ENCODE assay signal across 1 cellular context in the genomic region with DNA sequence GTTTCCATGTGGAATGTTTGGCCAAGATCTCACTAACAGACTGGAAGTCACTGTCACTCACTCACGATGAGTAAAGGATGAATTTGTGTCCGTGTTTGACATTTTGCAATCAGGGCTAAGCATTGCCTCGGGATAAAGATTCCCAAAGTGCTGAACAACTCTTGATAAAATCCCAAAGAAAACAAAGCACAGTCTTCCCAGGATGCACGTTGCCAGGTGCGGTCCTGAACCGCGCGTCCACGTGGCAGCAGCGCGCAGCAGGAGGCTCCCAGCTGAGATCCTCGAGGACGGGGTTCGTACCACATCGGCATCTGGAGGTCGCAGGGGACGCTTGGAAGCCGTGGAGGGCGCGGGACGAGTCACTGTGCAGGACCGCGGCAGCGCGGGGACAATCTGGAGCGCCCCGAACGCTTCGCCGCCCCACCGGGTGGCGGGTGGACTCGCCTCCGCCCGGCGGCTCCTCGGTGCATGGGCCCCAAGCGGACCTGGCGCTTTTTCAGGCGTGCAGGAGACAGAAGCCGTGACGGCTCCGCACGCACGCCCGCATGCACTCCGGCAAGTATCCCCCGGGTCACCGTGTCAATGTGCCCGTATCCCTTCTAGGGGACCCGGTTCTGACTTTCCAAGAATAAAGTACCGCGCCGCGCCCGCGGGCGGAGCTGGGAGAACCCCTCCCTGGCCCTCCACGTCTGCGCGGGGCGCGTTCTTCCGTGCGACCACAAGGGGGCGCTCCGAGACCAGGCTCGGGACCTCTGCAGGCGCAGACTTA.
TF ChIP-seq lines count a peak whose summit lies in the region.

No MANE protein-coding gene starts in this region.

TF ChIP-seq in HepG2, 621 proteins besides CTCF, POLR2A, EP300 and RAD21 (continued from another document and continues in another):
- TF ChIP-seq, protein P1, sequence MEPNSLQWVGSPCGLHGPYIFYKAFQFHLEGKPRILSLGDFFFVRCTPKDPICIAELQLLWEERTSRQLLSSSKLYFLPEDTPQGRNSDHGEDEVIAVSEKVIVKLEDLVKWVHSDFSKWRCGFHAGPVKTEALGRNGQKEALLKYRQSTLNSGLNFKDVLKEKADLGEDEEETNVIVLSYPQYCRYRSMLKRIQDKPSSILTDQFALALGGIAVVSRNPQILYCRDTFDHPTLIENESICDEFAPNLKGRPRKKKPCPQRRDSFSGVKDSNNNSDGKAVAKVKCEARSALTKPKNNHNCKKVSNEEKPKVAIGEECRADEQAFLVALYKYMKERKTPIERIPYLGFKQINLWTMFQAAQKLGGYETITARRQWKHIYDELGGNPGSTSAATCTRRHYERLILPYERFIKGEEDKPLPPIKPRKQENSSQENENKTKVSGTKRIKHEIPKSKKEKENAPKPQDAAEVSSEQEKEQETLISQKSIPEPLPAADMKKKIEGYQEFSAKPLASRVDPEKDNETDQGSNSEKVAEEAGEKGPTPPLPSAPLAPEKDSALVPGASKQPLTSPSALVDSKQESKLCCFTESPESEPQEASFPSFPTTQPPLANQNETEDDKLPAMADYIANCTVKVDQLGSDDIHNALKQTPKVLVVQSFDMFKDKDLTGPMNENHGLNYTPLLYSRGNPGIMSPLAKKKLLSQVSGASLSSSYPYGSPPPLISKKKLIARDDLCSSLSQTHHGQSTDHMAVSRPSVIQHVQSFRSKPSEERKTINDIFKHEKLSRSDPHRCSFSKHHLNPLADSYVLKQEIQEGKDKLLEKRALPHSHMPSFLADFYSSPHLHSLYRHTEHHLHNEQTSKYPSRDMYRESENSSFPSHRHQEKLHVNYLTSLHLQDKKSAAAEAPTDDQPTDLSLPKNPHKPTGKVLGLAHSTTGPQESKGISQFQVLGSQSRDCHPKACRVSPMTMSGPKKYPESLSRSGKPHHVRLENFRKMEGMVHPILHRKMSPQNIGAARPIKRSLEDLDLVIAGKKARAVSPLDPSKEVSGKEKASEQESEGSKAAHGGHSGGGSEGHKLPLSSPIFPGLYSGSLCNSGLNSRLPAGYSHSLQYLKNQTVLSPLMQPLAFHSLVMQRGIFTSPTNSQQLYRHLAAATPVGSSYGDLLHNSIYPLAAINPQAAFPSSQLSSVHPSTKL (CRISPR knock-in tag; IDR thresholded peaks at IDR 0.05): peak; percentile 22
- TF ChIP-seq AGO1 (IDR thresholded peaks at IDR 0.05; ENCODE audit: low read depth, low read length, poor library complexity, severe bottlenecking) (no peak), ZNF670 (CRISPR knock-in tag; IDR thresholded peaks at IDR 0.05; ENCODE audit: borderline replicate concordance) (peak; percentile 42; the same call in 1 of the 2 replicates), CREM (IDR thresholded peaks at IDR 0.05) (0 out of 2 replicates have a peak, but pooled peaks have one; percentile 7), CREM (CRISPR knock-in tag; IDR thresholded peaks at IDR 0.05) (no peak), ETV5 (CRISPR knock-in tag; IDR thresholded peaks at IDR 0.05; ENCODE audit: borderline replicate concordance) (peak; percentile 44), ATF7-NPFF (CRISPR knock-in tag; IDR thresholded peaks at IDR 0.05; ENCODE audit: low read depth) (peak; percentile 89), ZNF124 (CRISPR knock-in tag; IDR thresholded peaks at IDR 0.05) (peak; percentile 42; the same call in 1 of the 2 replicates), ZNF883 (CRISPR knock-in tag; IDR thresholded peaks at IDR 0.05; ENCODE audit: not compliant biosample characterization) (peak; percentile 93), HMG20A (CRISPR knock-in tag; IDR thresholded peaks at IDR 0.05; ENCODE audit: borderline replicate concordance) (no peak), TAF15 (IDR thresholded peaks at IDR 0.05; ENCODE audit: low read depth, low read length, poor library complexity, severe bottlenecking) (no peak), CAMTA2 (CRISPR knock-in tag; IDR thresholded peaks at IDR 0.05; ENCODE audit: borderline replicate concordance) (peak; percentile 92), TOE1 (CRISPR knock-in tag; IDR thresholded peaks at IDR 0.05) (no peak; the same call in 1 of the 2 replicates), ZNF850 (CRISPR knock-in tag; conservative IDR thresholded peaks at IDR 0.05) (no peak), ZNF841 (CRISPR knock-in tag; IDR thresholded peaks at IDR 0.05; ENCODE audit: borderline replicate concordance) (peak; percentile 93), ZBTB1 (CRISPR knock-in tag; IDR thresholded peaks at IDR 0.05; ENCODE audit: borderline replicate concordance) (no peak), ZNF234 (CRISPR knock-in tag; conservative IDR thresholded peaks at IDR 0.05) (0 out of 2 replicates have a peak, but pooled peaks have one; percentile 47), MED13 (CRISPR knock-in tag; IDR thresholded peaks at IDR 0.05) (peak; percentile 53; the same call in 1 of the 2 replicates), ZNF446 (CRISPR knock-in tag; IDR thresholded peaks at IDR 0.05) (peak; percentile 82; the same call in 1 of the 2 replicates), SUZ12 (IDR thresholded peaks at IDR 0.05; ENCODE audit: low read depth, low read length) (no peak), POLR2AphosphoS5 (IDR thresholded peaks at IDR 0.05; ENCODE audit: low read depth, low read length) (no peak)
- TF ChIP-seq, protein P2, sequence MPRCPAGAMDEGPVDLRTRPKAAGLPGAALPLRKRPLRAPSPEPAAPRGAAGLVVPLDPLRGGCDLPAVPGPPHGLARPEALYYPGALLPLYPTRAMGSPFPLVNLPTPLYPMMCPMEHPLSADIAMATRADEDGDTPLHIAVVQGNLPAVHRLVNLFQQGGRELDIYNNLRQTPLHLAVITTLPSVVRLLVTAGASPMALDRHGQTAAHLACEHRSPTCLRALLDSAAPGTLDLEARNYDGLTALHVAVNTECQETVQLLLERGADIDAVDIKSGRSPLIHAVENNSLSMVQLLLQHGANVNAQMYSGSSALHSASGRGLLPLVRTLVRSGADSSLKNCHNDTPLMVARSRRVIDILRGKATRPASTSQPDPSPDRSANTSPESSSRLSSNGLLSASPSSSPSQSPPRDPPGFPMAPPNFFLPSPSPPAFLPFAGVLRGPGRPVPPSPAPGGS (CRISPR knock-in tag; IDR thresholded peaks at IDR 0.05): peak; percentile 92
- TF ChIP-seq, protein P3, sequence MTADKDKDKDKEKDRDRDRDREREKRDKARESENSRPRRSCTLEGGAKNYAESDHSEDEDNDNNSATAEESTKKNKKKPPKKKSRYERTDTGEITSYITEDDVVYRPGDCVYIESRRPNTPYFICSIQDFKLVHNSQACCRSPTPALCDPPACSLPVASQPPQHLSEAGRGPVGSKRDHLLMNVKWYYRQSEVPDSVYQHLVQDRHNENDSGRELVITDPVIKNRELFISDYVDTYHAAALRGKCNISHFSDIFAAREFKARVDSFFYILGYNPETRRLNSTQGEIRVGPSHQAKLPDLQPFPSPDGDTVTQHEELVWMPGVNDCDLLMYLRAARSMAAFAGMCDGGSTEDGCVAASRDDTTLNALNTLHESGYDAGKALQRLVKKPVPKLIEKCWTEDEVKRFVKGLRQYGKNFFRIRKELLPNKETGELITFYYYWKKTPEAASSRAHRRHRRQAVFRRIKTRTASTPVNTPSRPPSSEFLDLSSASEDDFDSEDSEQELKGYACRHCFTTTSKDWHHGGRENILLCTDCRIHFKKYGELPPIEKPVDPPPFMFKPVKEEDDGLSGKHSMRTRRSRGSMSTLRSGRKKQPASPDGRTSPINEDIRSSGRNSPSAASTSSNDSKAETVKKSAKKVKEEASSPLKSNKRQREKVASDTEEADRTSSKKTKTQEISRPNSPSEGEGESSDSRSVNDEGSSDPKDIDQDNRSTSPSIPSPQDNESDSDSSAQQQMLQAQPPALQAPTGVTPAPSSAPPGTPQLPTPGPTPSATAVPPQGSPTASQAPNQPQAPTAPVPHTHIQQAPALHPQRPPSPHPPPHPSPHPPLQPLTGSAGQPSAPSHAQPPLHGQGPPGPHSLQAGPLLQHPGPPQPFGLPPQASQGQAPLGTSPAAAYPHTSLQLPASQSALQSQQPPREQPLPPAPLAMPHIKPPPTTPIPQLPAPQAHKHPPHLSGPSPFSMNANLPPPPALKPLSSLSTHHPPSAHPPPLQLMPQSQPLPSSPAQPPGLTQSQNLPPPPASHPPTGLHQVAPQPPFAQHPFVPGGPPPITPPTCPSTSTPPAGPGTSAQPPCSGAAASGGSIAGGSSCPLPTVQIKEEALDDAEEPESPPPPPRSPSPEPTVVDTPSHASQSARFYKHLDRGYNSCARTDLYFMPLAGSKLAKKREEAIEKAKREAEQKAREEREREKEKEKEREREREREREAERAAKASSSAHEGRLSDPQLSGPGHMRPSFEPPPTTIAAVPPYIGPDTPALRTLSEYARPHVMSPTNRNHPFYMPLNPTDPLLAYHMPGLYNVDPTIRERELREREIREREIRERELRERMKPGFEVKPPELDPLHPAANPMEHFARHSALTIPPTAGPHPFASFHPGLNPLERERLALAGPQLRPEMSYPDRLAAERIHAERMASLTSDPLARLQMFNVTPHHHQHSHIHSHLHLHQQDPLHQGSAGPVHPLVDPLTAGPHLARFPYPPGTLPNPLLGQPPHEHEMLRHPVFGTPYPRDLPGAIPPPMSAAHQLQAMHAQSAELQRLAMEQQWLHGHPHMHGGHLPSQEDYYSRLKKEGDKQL (CRISPR knock-in tag; IDR thresholded peaks at IDR 0.05; ENCODE audit: low read depth): no peak; the same call in 1 of the 2 replicates
- TF ChIP-seq, protein P4, sequence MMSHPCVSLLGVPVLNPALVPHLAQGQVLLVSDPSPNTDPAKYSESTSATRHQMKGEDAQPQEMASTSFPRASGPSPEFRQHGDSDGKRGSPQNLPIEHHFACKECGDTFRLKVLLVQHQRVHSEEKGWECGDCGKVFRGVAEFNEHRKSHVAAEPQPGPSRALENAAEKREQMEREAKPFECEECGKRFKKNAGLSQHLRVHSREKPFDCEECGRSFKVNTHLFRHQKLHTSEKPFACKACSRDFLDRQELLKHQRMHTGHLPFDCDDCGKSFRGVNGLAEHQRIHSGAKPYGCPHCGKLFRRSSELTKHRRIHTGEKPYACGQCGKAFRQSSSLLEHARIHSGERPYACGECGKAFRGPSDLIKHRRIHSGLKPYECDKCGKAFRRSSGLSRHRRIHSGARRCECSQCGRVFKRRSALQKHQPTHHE (CRISPR knock-in tag; IDR thresholded peaks at IDR 0.05; ENCODE audit: borderline replicate concordance): peak; percentile 36; the same call in 1 of the 2 replicates
- TF ChIP-seq, protein P5, sequence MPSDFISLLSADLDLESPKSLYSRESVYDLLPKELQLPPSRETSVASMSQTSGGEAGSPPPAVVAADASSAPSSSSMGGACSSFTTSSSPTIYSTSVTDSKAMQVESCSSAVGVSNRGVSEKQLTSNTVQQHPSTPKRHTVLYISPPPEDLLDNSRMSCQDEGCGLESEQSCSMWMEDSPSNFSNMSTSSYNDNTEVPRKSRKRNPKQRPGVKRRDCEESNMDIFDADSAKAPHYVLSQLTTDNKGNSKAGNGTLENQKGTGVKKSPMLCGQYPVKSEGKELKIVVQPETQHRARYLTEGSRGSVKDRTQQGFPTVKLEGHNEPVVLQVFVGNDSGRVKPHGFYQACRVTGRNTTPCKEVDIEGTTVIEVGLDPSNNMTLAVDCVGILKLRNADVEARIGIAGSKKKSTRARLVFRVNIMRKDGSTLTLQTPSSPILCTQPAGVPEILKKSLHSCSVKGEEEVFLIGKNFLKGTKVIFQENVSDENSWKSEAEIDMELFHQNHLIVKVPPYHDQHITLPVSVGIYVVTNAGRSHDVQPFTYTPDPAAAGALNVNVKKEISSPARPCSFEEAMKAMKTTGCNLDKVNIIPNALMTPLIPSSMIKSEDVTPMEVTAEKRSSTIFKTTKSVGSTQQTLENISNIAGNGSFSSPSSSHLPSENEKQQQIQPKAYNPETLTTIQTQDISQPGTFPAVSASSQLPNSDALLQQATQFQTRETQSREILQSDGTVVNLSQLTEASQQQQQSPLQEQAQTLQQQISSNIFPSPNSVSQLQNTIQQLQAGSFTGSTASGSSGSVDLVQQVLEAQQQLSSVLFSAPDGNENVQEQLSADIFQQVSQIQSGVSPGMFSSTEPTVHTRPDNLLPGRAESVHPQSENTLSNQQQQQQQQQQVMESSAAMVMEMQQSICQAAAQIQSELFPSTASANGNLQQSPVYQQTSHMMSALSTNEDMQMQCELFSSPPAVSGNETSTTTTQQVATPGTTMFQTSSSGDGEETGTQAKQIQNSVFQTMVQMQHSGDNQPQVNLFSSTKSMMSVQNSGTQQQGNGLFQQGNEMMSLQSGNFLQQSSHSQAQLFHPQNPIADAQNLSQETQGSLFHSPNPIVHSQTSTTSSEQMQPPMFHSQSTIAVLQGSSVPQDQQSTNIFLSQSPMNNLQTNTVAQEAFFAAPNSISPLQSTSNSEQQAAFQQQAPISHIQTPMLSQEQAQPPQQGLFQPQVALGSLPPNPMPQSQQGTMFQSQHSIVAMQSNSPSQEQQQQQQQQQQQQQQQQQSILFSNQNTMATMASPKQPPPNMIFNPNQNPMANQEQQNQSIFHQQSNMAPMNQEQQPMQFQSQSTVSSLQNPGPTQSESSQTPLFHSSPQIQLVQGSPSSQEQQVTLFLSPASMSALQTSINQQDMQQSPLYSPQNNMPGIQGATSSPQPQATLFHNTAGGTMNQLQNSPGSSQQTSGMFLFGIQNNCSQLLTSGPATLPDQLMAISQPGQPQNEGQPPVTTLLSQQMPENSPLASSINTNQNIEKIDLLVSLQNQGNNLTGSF (CRISPR knock-in tag; IDR thresholded peaks at IDR 0.05): peak; percentile 94
- TF ChIP-seq, protein P6, sequence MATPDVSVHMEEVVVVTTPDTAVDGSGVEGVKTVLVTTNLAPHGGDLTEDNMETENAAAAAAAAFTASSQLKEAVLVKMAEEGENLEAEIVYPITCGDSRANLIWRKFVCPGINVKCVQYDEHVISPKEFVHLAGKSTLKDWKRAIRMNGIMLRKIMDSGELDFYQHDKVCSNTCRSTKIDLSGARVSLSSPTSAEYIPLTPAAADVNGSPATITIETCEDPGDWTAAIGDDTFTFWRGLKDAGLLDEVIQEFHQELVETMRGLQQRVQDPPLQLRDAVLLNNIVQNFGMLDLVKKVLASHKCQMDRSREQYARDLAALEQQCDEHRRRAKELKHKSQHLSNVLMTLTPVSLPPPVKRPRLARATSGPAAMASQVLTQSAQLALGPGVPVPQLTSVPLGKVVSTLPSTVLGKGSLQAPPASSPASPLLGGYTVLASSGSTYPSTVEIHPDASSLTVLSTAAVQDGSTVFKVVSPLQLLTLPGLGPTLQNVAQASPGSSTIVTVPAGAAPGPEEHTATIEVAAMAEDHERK (CRISPR knock-in tag; IDR thresholded peaks at IDR 0.05; ENCODE audit: low read depth): no peak
